16 cellular contexts compared by ENCODE assay signal in the genomic region with DNA sequence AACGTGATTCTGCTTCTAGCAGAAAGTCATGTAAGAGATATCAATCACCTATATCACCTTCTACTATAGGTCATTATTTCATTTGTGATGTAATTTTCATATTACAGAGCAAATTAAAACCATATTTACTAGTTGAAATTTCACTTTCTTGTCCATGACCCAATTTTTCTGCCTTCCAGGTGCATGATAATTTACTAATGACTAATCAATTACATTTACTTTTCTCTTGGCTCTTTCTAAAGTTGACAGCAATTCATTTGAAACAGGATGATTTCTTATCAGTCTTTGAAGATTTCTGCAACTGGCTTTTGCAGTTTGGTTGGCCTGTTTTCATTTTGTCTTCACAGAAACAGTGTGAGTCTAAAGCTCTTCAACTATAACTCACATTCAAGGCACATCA.
DNase-seq lines count a peak whose midpoint lies in the region; ATAC-seq and TF ChIP-seq lines count a peak whose summit lies in the region.
"Had no signal": no experiment of that assay in that cellular context is flagged by ENCODE, and none has a peak within 500 bp of the region (broad histone marks: within the 10 kb centered on the region; RNA-seq: fewer than 3 reads in every experiment).

No MANE protein-coding gene starts in this region.

- H3K36me3 Mint-ChIP-seq in endothelial cell (ENCODE audit: low read depth, unreplicated experiment), result peaks cover 12% of the 10 kb centered on the region

- H3K4me3 Mint-ChIP-seq in endothelial cell (ENCODE audit: unreplicated experiment), result peak overlapping the region; percentile 32
- H3K4me3 Mint-ChIP-seq: B cell; CD4-positive, CD25-positive, alpha-beta regulatory T cell; CD8-positive, alpha-beta memory T cell had no signal

- H3F3A ChIP-seq in GM23248 (ENCODE audit: insufficient read depth) (peaks cover 25% of the 10 kb centered on the region), SK-N-SH (replicated peaks; ENCODE audit: insufficient read depth) (peaks cover 12% of the 10 kb centered on the region)

- no peak for ATAC-seq in HG02981 (IDR thresholded peaks at IDR 0.05; ENCODE audit: unreplicated experiment)

- in situ Hi-C loops in GM23248 (cut with MboI), result no loop called here

- H3K4me3 ChIP-seq in GM23248 (no peak overlapping the region), SK-N-SH (ENCODE audit: low read depth in 2 of 2, low read length in 1 of 2) (no peak overlapping the region), skeletal muscle satellite cell (ENCODE audit: low read length) (no peak overlapping the region)
- H3K4me3 ChIP-seq: BLaER1 treated with 17β-estradiol and CSF1 and Interleukin-3, amounts not matched to agents 10 nM and 100 nM had no signal

- peak overlapping the region; percentile 24 for H3K4me2 ChIP-seq in GM23248 (ENCODE audit: unreplicated experiment)
- no peak overlapping the region for H3K4me2 ChIP-seq in SK-N-SH
- H3K4me2 ChIP-seq in skeletal muscle satellite cell (ENCODE audit: low read length), result peak overlapping the region; percentile 62
- H3K4me2 ChIP-seq: BLaER1 treated with 17β-estradiol and CSF1 and Interleukin-3, amounts not matched to agents 10 nM and 100 nM; KMS-11 had no signal

- H3K9me2 ChIP-seq in GM23248 (ENCODE audit: insufficient read depth), result no peaks in the 10 kb centered on the region
- no peaks in the 10 kb centered on the region for H3K9me2 ChIP-seq in SK-N-SH

- H3K79me2 ChIP-seq in GM23248 (ENCODE audit: insufficient read depth) (no peaks in the 10 kb centered on the region), SK-N-SH (ENCODE audit: insufficient read depth) (no peaks in the 10 kb centered on the region)

- no peaks in the 10 kb centered on the region for H3K27me3 Mint-ChIP-seq in endothelial cell (ENCODE audit: unreplicated experiment)
- H3K27me3 Mint-ChIP-seq: B cell; CD4-positive, CD25-positive, alpha-beta regulatory T cell; CD8-positive, alpha-beta memory T cell had no signal

- peak in 1 of 2 experiments; percentile 85; a peak in 2 of 4 replicates for TF ChIP-seq EP300 in SK-N-SH (IDR thresholded peaks at IDR 0.05; ENCODE audit: borderline replicate concordance in 1 of 2, low read depth in 1 of 2, low read length in 1 of 2)

- CTCF ChIA-PET in SK-N-SH (lab: Yijun Ruan, JAX), result interaction anchor here (0.7 to 2.6 kb wide), 5 partner anchors 10 to 392 kb away, joined by 3 to 7 read pairs (median 4); no protein-coding TSS in a partner anchor

- DNase-seq in GM23248 (no peak), SK-N-SH (no peak), endothelial cell (ENCODE audit: low spot score) (no peak), C1 segment of cervical spinal cord (lab: John Stamatoyannopoulos, UW) (no peak), AML-193 (lab: John Stamatoyannopoulos, UW) (no peak), kidney glomerular epithelial cell (lab: John Stamatoyannopoulos, UW) (no peak)
- DNase-seq: Caco-2; CD4-positive, CD25-positive, alpha-beta regulatory T cell; CD8-positive, alpha-beta memory T cell; GOT3; H7 had no signal

- H3K27me3 ChIP-seq in GM23248 (replicated peaks; ENCODE audit: insufficient read depth) (no peaks in the 10 kb centered on the region), SK-N-SH (ENCODE audit: insufficient read depth) (no peaks in the 10 kb centered on the region), skeletal muscle satellite cell (ENCODE audit: control insufficient read depth, insufficient read depth, low read length) (no peaks in the 10 kb centered on the region)
- H3K27me3 ChIP-seq: BLaER1 treated with 17β-estradiol and CSF1 and Interleukin-3, amounts not matched to agents 10 nM and 100 nM had no signal

- 10 to 15% methylated on average over 1 of the region's 1 CpG for WGBS in GM23248 (ENCODE audit: low coverage in 1 of 2, low lambda C conversion rate in 2 of 2, missing lambda C conversion rate in 2 of 2), 2 experiments
- WGBS in SK-N-SH (ENCODE audit: low lambda C conversion rate), result 26% methylated on average over 1 of the region's 1 CpG

- TF ChIP-seq RAD21 in SK-N-SH (IDR thresholded peaks at IDR 0.05; ENCODE audit: low read length), result no peak

- H3K27ac ChIP-seq in GM23248, result peak overlapping the region; percentile 54
- H3K27ac ChIP-seq in SK-N-SH (ENCODE audit: low read depth in 2 of 2, low read length in 1 of 2), result peak overlapping the region in 1 of 2 experiments; percentile 15; a peak in 1 of 4 replicates
- H3K27ac ChIP-seq: BLaER1 treated with 17β-estradiol and CSF1 and Interleukin-3, amounts not matched to agents 10 nM and 100 nM; KMS-11 had no signal

- H3K27ac Mint-ChIP-seq in endothelial cell (ENCODE audit: unreplicated experiment), result no peak overlapping the region
- H3K27ac Mint-ChIP-seq: B cell had no signal

- H3K4me1 ChIP-seq in GM23248 (ENCODE audit: insufficient read depth), result peaks cover 17% of the 10 kb centered on the region
- H3K4me1 ChIP-seq in SK-N-SH (ENCODE audit: control insufficient read depth in 1 of 2, insufficient read depth in 2 of 2, low read depth in 1 of 2, low read length in 1 of 2), result peaks cover 0 to 4% of the 10 kb centered on the region in 2 experiments; a peak in 1 of 4 replicates
- peaks cover 18% of the 10 kb centered on the region for H3K4me1 ChIP-seq in skeletal muscle satellite cell (ENCODE audit: control insufficient read depth, insufficient read depth, low read length)
- H3K4me1 ChIP-seq: BLaER1 treated with 17β-estradiol and CSF1 and Interleukin-3, amounts not matched to agents 10 nM and 100 nM; Caco-2 had no signal

- H3K9ac ChIP-seq in GM23248, result no peak overlapping the region
- no peak overlapping the region for H3K9ac ChIP-seq in SK-N-SH
- no peak overlapping the region for H3K9ac ChIP-seq in skeletal muscle satellite cell (ENCODE audit: low read depth, low read length)
- H3K9ac ChIP-seq: BLaER1 treated with 17β-estradiol and CSF1 and Interleukin-3, amounts not matched to agents 10 nM and 100 nM; KMS-11 had no signal

- no peak for TF ChIP-seq CTCF in SK-N-SH (IDR thresholded peaks at IDR 0.05)
- TF ChIP-seq CTCF in endothelial cell (IDR thresholded peaks at IDR 0.05; ENCODE audit: unreplicated experiment), result no peak

- H3K4me1 Mint-ChIP-seq in endothelial cell (ENCODE audit: unreplicated experiment), result no peaks in the 10 kb centered on the region
- H3K4me1 Mint-ChIP-seq: B cell; CD4-positive, CD25-positive, alpha-beta regulatory T cell; CD8-positive, alpha-beta memory T cell had no signal

- no peaks in the 10 kb centered on the region for H4K20me1 ChIP-seq in GM23248 (ENCODE audit: insufficient read depth)
- H4K20me1 ChIP-seq in SK-N-SH (ENCODE audit: insufficient read depth), result no peaks in the 10 kb centered on the region

- H3K9me3 Mint-ChIP-seq in endothelial cell (ENCODE audit: unreplicated experiment), result no peaks in the 10 kb centered on the region
- H3K9me3 Mint-ChIP-seq: CD4-positive, CD25-positive, alpha-beta regulatory T cell; CD8-positive, alpha-beta memory T cell had no signal

- H2AFZ ChIP-seq in GM23248 (no peak overlapping the region), SK-N-SH (ENCODE audit: low read depth) (no peak overlapping the region)

- POLR2A ChIA-PET in SK-N-SH (lab: Yijun Ruan, JAX), result no interaction called here

- H3K36me3 ChIP-seq in GM23248 (ENCODE audit: low read depth) (peaks cover 30% of the 10 kb centered on the region), SK-N-SH (replicated peaks in 1 of 2; ENCODE audit: control insufficient read depth in 1 of 2, insufficient read depth in 2 of 2, low read length in 1 of 2) (peaks cover 55 to 72% of the 10 kb centered on the region in 2 experiments), skeletal muscle satellite cell (ENCODE audit: insufficient read depth, low read length) (peaks cover 39% of the 10 kb centered on the region)

- H3K9me3 ChIP-seq in GM23248 (ENCODE audit: low read depth) (no peaks in the 10 kb centered on the region), SK-N-SH (no peaks in the 10 kb centered on the region), skeletal muscle satellite cell (replicated peaks; ENCODE audit: low read length) (no peaks in the 10 kb centered on the region)
- H3K9me3 ChIP-seq: BLaER1 treated with 17β-estradiol and CSF1 and Interleukin-3, amounts not matched to agents 10 nM and 100 nM; Caco-2 had no signal

TF ChIP-seq in SK-N-SH, 30 proteins besides CTCF, POLR2A, EP300 and RAD21:
- TF ChIP-seq EZH2phosphoT487 (IDR thresholded peaks at IDR 0.05; ENCODE audit: borderline replicate concordance, low read depth) (no peak), NRF1 (IDR thresholded peaks at IDR 0.05; ENCODE audit: low read depth, low read length) (no peak), GATA2 (CRISPR knock-in tag; IDR thresholded peaks at IDR 0.05) (peak; percentile 45; the same call in 1 of the 2 replicates), CHD2 (IDR thresholded peaks at IDR 0.05; ENCODE audit: low read length, partially characterized antibody) (peak; percentile 51), TCF12 (IDR thresholded peaks at IDR 0.05) (no peak), MXI1 (IDR thresholded peaks at IDR 0.05; ENCODE audit: low read depth, low read length) (no peak), SMC3 (IDR thresholded peaks at IDR 0.05; ENCODE audit: low read depth, low read length) (no peak), USF2 (IDR thresholded peaks at IDR 0.05; ENCODE audit: borderline replicate concordance, low read depth, low read length) (no peak), RCOR1 (IDR thresholded peaks at IDR 0.05; ENCODE audit: low read length) (peak; percentile 84)
- TF ChIP-seq, protein P1, sequence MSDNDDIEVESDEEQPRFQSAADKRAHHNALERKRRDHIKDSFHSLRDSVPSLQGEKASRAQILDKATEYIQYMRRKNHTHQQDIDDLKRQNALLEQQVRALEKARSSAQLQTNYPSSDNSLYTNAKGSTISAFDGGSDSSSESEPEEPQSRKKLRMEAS (IDR thresholded peaks at IDR 0.05; ENCODE audit: low read depth), result no peak
